Comparison of ENCODE assay signal across 14 cellular contexts in the genomic region with DNA sequence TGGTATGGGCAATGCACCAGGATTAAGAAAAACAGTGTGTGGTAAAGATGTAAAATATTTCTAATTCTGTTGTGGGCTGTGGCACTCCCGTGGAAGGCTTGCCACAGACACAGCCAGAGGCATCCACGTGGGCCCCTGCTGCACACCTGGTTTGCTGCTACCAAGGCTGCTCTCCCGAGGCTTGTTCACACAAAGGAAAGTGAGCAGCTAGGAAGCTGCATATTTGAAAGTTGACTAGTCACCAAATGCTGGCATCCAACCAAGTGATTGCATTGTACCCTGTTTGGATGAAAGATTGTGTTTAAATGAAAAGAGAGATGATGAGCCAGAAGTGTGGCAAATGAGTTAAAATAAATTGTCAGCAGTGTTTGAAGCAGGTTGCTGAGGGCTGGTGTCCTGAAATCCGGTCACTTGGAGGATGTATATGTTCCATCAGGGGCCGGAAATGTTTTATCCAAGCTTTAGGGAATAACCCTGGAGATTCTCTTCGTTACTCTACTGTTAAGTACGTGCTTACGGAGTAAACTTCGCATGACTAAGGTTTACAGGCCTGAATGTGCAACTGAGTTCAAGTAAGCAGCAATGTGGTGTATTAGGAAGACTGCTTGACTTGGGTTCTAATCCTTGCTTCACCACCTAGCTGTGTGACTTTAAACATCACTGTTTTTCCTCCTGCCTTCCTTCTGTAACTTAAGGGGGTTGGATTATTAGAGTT.
DNase-seq lines count a peak whose midpoint lies in the region; ATAC-seq and TF ChIP-seq lines count a peak whose summit lies in the region.
"Had no signal": no experiment of that assay in that cellular context is flagged by ENCODE, and none has a peak within 500 bp of the region (broad histone marks: within the 10 kb centered on the region; RNA-seq: fewer than 3 reads in every experiment).

No MANE protein-coding gene starts in this region.

- peaks cover 25% of the 10 kb centered on the region for H3K4me1 ChIP-seq in GM23338 (ENCODE audit: insufficient read depth)
- H3K4me1 ChIP-seq: gastroesophageal sphincter, SJCRH30 had no signal

- no peaks in the 10 kb centered on the region for H3K27me3 ChIP-seq in GM23338 (ENCODE audit: insufficient read depth)
- H3K27me3 ChIP-seq: gastroesophageal sphincter, SJCRH30 had no signal

- no peaks in the 10 kb centered on the region for H3K79me2 ChIP-seq in GM23338 (replicated peaks; ENCODE audit: insufficient read depth)

- peak overlapping the region; percentile 29; the same call in 1 of the 2 replicates for H3K27ac Mint-ChIP-seq in GM23338
- H3K27ac Mint-ChIP-seq: CD4-positive, alpha-beta memory T cell had no signal

- no peak overlapping the region for H3K4me3 ChIP-seq in GM23338
- H3K4me3 ChIP-seq: gastroesophageal sphincter, SJCRH30 had no signal

- no peak overlapping the region for H2AFZ ChIP-seq in GM23338

- peaks cover 2% of the 10 kb centered on the region for H3K27me3 Mint-ChIP-seq in GM23338 (ENCODE audit: insufficient read depth, low read depth, poor library complexity)
- H3K27me3 Mint-ChIP-seq: CD4-positive, alpha-beta memory T cell had no signal

- H3K4me2 ChIP-seq in GM23338: no peak overlapping the region

- H3K4me1 Mint-ChIP-seq in GM23338: peaks cover 38% of the 10 kb centered on the region; the same call in 2 of the 3 replicates

- TF ChIP-seq CTCF in GM23338 (conservative IDR thresholded peaks at IDR 0.05; ENCODE audit: low read depth in 2 of 2): no peak

- peaks cover 2% of the 10 kb centered on the region; the same call in 1 of the 2 replicates for H4K20me1 ChIP-seq in GM23338 (replicated peaks; ENCODE audit: insufficient read depth)

- peaks cover 4% of the 10 kb centered on the region; the same call in 1 of the 2 replicates for H3K36me3 ChIP-seq in GM23338 (ENCODE audit: insufficient read depth)

- intact Hi-C loops in head of caudate nucleus (cut with DNase I): no loop called here

- 0 out of 2 replicates have a peak, but pooled peaks cover 8% of the 10 kb centered on the region for H3F3A ChIP-seq in GM23338 (replicated peaks; ENCODE audit: low read depth)

- no peaks in the 10 kb centered on the region for H3K9me3 Mint-ChIP-seq in GM23338

- peak overlapping the region; percentile 78 for H3K27ac ChIP-seq in GM23338 (ENCODE audit: low read depth)
- H3K27ac ChIP-seq: gastroesophageal sphincter, SJCRH30 had no signal

- no peak overlapping the region for H3K4me3 Mint-ChIP-seq in GM23338
- H3K4me3 Mint-ChIP-seq: CD4-positive, alpha-beta memory T cell had no signal

- DNase-seq in A172 (ENCODE audit: low spot score) (peak; percentile 97), GM23338 (ENCODE audit: low spot score) (peak; percentile 28), fibroblast of peridontal ligament (ENCODE audit: extremely low read depth) (peak; percentile 88), cerebellum (ENCODE audit: low spot score) (no peak), iPS-NIHi11 (ENCODE audit: low spot score) (no peak), head of caudate nucleus (no peak)
- DNase-seq: activated T-cell treated with anti-CD3 and anti-CD28 coated beads, Interleukin-2, amount 50 U/mL, for 48 hours; CD4-positive, alpha-beta memory T cell; MV-4-11; stimulated activated CD4-positive, alpha-beta T cell treated with anti-CD3 and anti-CD28 coated beads, Interleukin-4, amount 100 ng/mL, for 24 hours had no signal

- H3K36me3 Mint-ChIP-seq in GM23338 (ENCODE audit: low read depth): peaks cover 15% of the 10 kb centered on the region

- 0 out of 2 replicates have a peak, but pooled peaks cover 2% of the 10 kb centered on the region for H3K9me2 ChIP-seq in GM23338 (ENCODE audit: insufficient read depth)

- ATAC-seq in GM23338 (peak; percentile 43), SK-N-SH treated with all-trans-retinoic acid at 6 μM for 48 hours (peak; percentile 81), GM18502 (IDR thresholded peaks at IDR 0.05; ENCODE audit: poor library complexity, unreplicated experiment) (no peak)
- ATAC-seq: gastroesophageal sphincter had no signal

TF ChIP-seq in GM23338, 12 proteins besides CTCF, POLR2A, EP300 and RAD21:
- TF ChIP-seq STAT1 (IDR thresholded peaks at IDR 0.05; ENCODE audit: unreplicated experiment) (no peak), POLR2AphosphoS5 (IDR thresholded peaks at IDR 0.05; ENCODE audit: low read depth) (peak; percentile 3; the same call in 1 of the 2 replicates)

TF ChIP-seq in SK-N-SH treated with all-trans-retinoic acid at 6 μM for 48 hours, 23 proteins besides CTCF, POLR2A, EP300 and RAD21:
- TF ChIP-seq, protein P1, sequence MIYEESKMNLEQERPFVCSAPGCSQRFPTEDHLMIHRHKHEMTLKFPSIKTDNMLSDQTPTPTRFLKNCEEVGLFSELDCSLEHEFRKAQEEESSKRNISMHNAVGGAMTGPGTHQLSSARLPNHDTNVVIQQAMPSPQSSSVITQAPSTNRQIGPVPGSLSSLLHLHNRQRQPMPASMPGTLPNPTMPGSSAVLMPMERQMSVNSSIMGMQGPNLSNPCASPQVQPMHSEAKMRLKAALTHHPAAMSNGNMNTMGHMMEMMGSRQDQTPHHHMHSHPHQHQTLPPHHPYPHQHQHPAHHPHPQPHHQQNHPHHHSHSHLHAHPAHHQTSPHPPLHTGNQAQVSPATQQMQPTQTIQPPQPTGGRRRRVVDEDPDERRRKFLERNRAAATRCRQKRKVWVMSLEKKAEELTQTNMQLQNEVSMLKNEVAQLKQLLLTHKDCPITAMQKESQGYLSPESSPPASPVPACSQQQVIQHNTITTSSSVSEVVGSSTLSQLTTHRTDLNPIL (CRISPR knock-in tag; IDR thresholded peaks at IDR 0.05; ENCODE audit: low read depth): no peak
- no peak for TF ChIP-seq RARB (CRISPR knock-in tag; IDR thresholded peaks at IDR 0.05)
- no peak for TF ChIP-seq ZNF565 (CRISPR knock-in tag; conservative IDR thresholded peaks at IDR 0.05; ENCODE audit: low read depth)
- no peak for TF ChIP-seq ESRRG (CRISPR knock-in tag; IDR thresholded peaks at IDR 0.05)
- no peak for TF ChIP-seq TOX (CRISPR knock-in tag; IDR thresholded peaks at IDR 0.05; ENCODE audit: borderline replicate concordance)
- no peak for TF ChIP-seq SNAI2 (CRISPR knock-in tag; IDR thresholded peaks at IDR 0.05)
- TF ChIP-seq CSDC2 (CRISPR knock-in tag; IDR thresholded peaks at IDR 0.05): no peak
- TF ChIP-seq PPARA (CRISPR knock-in tag; IDR thresholded peaks at IDR 0.05; ENCODE audit: borderline replicate concordance): no peak
- TF ChIP-seq ZNF8 (CRISPR knock-in tag; IDR thresholded peaks at IDR 0.05): no peak
- TF ChIP-seq, protein P2, sequence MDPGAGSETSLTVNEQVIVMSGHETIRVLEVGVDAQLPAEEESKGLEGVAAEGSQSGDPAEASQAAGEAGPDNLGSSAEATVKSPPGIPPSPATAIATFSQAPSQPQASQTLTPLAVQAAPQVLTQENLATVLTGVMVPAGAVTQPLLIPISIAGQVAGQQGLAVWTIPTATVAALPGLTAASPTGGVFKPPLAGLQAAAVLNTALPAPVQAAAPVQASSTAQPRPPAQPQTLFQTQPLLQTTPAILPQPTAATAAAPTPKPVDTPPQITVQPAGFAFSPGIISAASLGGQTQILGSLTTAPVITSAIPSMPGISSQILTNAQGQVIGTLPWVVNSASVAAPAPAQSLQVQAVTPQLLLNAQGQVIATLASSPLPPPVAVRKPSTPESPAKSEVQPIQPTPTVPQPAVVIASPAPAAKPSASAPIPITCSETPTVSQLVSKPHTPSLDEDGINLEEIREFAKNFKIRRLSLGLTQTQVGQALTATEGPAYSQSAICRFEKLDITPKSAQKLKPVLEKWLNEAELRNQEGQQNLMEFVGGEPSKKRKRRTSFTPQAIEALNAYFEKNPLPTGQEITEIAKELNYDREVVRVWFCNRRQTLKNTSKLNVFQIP (CRISPR knock-in tag; IDR thresholded peaks at IDR 0.05; ENCODE audit: borderline replicate concordance, low read depth): no peak; the same call in 1 of the 2 replicates
- TF ChIP-seq ZC3H10 (CRISPR knock-in tag; IDR thresholded peaks at IDR 0.05): no peak
- TF ChIP-seq ZFP3 (CRISPR knock-in tag; IDR thresholded peaks at IDR 0.05): no peak; the same call in 1 of the 2 replicates
- TF ChIP-seq, protein P3, sequence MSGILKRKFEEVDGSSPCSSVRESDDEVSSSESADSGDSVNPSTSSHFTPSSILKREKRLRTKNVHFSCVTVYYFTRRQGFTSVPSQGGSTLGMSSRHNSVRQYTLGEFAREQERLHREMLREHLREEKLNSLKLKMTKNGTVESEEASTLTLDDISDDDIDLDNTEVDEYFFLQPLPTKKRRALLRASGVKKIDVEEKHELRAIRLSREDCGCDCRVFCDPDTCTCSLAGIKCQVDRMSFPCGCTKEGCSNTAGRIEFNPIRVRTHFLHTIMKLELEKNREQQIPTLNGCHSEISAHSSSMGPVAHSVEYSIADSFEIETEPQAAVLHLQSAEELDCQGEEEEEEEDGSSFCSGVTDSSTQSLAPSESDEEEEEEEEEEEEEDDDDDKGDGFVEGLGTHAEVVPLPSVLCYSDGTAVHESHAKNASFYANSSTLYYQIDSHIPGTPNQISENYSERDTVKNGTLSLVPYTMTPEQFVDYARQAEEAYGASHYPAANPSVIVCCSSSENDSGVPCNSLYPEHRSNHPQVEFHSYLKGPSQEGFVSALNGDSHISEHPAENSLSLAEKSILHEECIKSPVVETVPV (CRISPR knock-in tag; IDR thresholded peaks at IDR 0.05): no peak
- no peak for TF ChIP-seq OSR1 (CRISPR knock-in tag; IDR thresholded peaks at IDR 0.05)
TF ChIP-seq in SK-N-SH treated with all-trans-retinoic acid at 6 μM for 48 hours: peak in this region for 0.

Comparison
In these comparisons a context has a peak if more than half of its experiments do, and no peak if none do; other contexts are left out.
1. DNase-seq: peak in A172 (single experiment), GM23338 (single experiment) and fibroblast of peridontal ligament (single experiment); none in cerebellum (single experiment), iPS-NIHi11 (single experiment) and head of caudate nucleus (0 of 42).